8 cellular contexts compared by ENCODE assay signal in the genomic region with DNA sequence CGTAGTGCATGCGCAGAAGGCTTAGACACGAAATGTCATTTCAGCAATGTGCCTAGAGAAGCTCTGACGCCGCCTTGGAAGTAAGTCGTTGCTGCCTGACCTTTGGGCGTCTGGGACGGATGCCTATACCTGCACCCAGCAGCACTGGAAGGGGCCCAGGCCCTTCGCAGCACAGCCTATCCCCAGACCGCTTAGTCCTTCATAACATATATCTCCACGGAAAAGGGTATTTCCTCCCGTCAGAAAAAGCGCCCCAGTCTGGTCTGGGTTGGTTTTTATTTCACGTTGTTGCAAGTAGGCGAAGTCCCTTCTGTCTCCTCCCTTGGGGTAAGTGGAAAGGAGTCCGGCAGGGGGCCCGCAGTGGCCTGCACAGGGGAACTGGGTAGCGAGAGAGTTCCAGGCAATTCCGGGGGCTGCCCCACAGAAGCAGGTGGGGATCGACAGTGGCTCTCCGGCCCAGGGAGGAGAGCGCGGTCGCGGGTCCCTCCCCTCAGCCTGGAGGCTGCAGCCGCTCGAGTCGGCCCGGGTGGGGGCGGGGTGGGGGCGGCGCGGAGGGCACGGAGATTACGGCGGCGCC. TPM values are rescaled to one million over a fixed set of nuclear protein-coding genes. Genes with fewer than 3 reads are reported as not detected.
DNase-seq lines count a peak whose midpoint lies in the region; ATAC-seq and TF ChIP-seq lines count a peak whose summit lies in the region.

No MANE protein-coding gene starts in this region.

- peaks cover 68 to 91% (median 81%) of the 10 kb centered on the region in 11 experiments for H3K27me3 ChIP-seq in BLaER1 treated with 17β-estradiol and CSF1 and Interleukin-3, amounts not matched to agents 10 nM and 100 nM
- H3K27me3 ChIP-seq in neural cell (ENCODE audit: insufficient read depth, low read depth, low read length): peaks cover 50% of the 10 kb centered on the region

- no peaks in the 10 kb centered on the region for H3F3A ChIP-seq in neural cell (ENCODE audit: insufficient read depth, low read length, poor library complexity, severe bottlenecking)

- no peak for TF ChIP-seq RAD21 in neural cell (conservative IDR thresholded peaks at IDR 0.05)

- no peak overlapping the region for H2AFZ ChIP-seq in neural cell (ENCODE audit: low read depth, low read length)

- TF ChIP-seq CTCF in epithelial cell of proximal tubule (conservative IDR thresholded peaks at IDR 0.05; ENCODE audit: low read depth, low read length) (peak; percentile 8), neural cell (IDR thresholded peaks at IDR 0.05; ENCODE audit: poor library complexity, severe bottlenecking) (no peak), natural killer cell (IDR thresholded peaks at IDR 0.05) (no peak)

- H3K27ac Mint-ChIP-seq in natural killer cell: no peak overlapping the region

- peak overlapping the region; percentile 50 to 70 (median 60); a peak in 17 of 20 replicates for H3K4me3 ChIP-seq in BLaER1 treated with 17β-estradiol and CSF1 and Interleukin-3, amounts not matched to agents 10 nM and 100 nM
- H3K4me3 ChIP-seq in epithelial cell of proximal tubule (ENCODE audit: low read depth, low read length): peak overlapping the region; percentile 10
- peak overlapping the region; percentile 76 for H3K4me3 ChIP-seq in neural cell (ENCODE audit: low read length)

- H3K36me3 Mint-ChIP-seq in natural killer cell: no peaks in the 10 kb centered on the region

- DNase-seq in NCI-H1092 treated with DMSO at 0.1 percent for 48 hours (lab: John Stamatoyannopoulos, UW) (peak; percentile 49), epithelial cell of proximal tubule (ENCODE audit: low read depth) (no peak), natural killer cell (no peak), NCI-H187 (lab: John Stamatoyannopoulos, UW) (no peak)

- H3K27me3 Mint-ChIP-seq in natural killer cell (ENCODE audit: low read depth in 2 of 2): peaks cover 28 to 36% of the 10 kb centered on the region in 2 donors

- no peaks in the 10 kb centered on the region for H3K9me2 ChIP-seq in neural cell (ENCODE audit: insufficient read depth, low read length)

- H3K9me3 ChIP-seq in BLaER1 treated with 17β-estradiol and CSF1 and Interleukin-3, amounts not matched to agents 10 nM and 100 nM (replicated peaks in 1 of 11): peaks cover 0 to 6% (median 0%) of the 10 kb centered on the region in 11 experiments; a peak in 1 of 22 replicates
- no peaks in the 10 kb centered on the region for H3K9me3 ChIP-seq in neural cell (ENCODE audit: low read length)

- H4K20me1 ChIP-seq in BLaER1 treated with 17β-estradiol and CSF1 and Interleukin-3, amounts not matched to agents 10 nM and 100 nM: peaks cover 0 to 44% (median 26%) of the 10 kb centered on the region in 11 experiments; a peak in 19 of 22 replicates
- no peaks in the 10 kb centered on the region for H4K20me1 ChIP-seq in neural cell (ENCODE audit: insufficient read depth)

- H3K4me1 Mint-ChIP-seq in natural killer cell: no peaks in the 10 kb centered on the region

- peaks cover 16% of the 10 kb centered on the region for H3K79me2 ChIP-seq in neural cell (replicated peaks; ENCODE audit: insufficient read depth, low read length)

- no peaks in the 10 kb centered on the region for H3K36me3 ChIP-seq in BLaER1 treated with 17β-estradiol and CSF1 and Interleukin-3, amounts not matched to agents 10 nM and 100 nM
- no peaks in the 10 kb centered on the region for H3K36me3 ChIP-seq in neural cell (ENCODE audit: insufficient read depth, low read length)

- ATAC-seq in natural killer cell (no peak), GM21367 (IDR thresholded peaks at IDR 0.05; ENCODE audit: unreplicated experiment) (no peak), GM19328 (IDR thresholded peaks at IDR 0.05; ENCODE audit: unreplicated experiment) (no peak)

- no peak overlapping the region for H3K4me3 Mint-ChIP-seq in natural killer cell

- no peak overlapping the region for H3K9ac ChIP-seq in BLaER1 treated with 17β-estradiol and CSF1 and Interleukin-3, amounts not matched to agents 10 nM and 100 nM
- peak overlapping the region; percentile 38 for H3K9ac ChIP-seq in neural cell (ENCODE audit: low read length)

- H3K27ac ChIP-seq in BLaER1 treated with 17β-estradiol and CSF1 and Interleukin-3, amounts not matched to agents 10 nM and 100 nM: no peak overlapping the region
- no peak overlapping the region for H3K27ac ChIP-seq in neural cell (ENCODE audit: low read length)

- H3K4me1 ChIP-seq in BLaER1 treated with 17β-estradiol and CSF1 and Interleukin-3, amounts not matched to agents 10 nM and 100 nM: peaks cover 17 to 25% (median 19%) of the 10 kb centered on the region in 10 experiments

- TF ChIP-seq EP300 in neural cell (conservative IDR thresholded peaks at IDR 0.05; ENCODE audit: poor library complexity, severe bottlenecking): no peak

- H3K4me2 ChIP-seq in BLaER1 treated with 17β-estradiol and CSF1 and Interleukin-3, amounts not matched to agents 10 nM and 100 nM: peak overlapping the region; percentile 88 to 100 (median 95)
- H3K4me2 ChIP-seq in neural cell (ENCODE audit: low read length): peak overlapping the region; percentile 48

- intact Hi-C loops in natural killer cell (cut with micrococcal nuclease): no loop called here

- no peaks in the 10 kb centered on the region for H3K9me3 Mint-ChIP-seq in natural killer cell

TF ChIP-seq in neural cell, 6 proteins besides CTCF, POLR2A, EP300 and RAD21:
- no peak for TF ChIP-seq EZH2 (IDR thresholded peaks at IDR 0.05; ENCODE audit: borderline replicate concordance, insufficient read depth, low read length, poor library complexity, severe bottlenecking)
- no peak for TF ChIP-seq POLR2AphosphoS5 (IDR thresholded peaks at IDR 0.05)
- TF ChIP-seq TAF1 (IDR thresholded peaks at IDR 0.05; ENCODE audit: low read depth): no peak
- no peak for TF ChIP-seq SMC3 (conservative IDR thresholded peaks at IDR 0.05; ENCODE audit: poor library complexity)
- TF ChIP-seq REST (IDR thresholded peaks at IDR 0.05; ENCODE audit: borderline replicate concordance): no peak
- no peak for TF ChIP-seq MXI1 (conservative IDR thresholded peaks at IDR 0.05; ENCODE audit: poor library complexity, severe bottlenecking)

RNA-seq across cellular contexts. Expression of gene EYA4, which starts 0.6 kb away (rescaled TPM):
- total RNA-seq in epithelial cell of proximal tubule (0.07 TPM in 1 of 2 replicates, not detected in the other), natural killer cell (not detected)
- polyA plus RNA-seq in neural cell: 2.6 and 2.9 TPM in 2 replicates
- 4.4 and 7.9 TPM in 2 replicates for polyA minus RNA-seq in neural cell

Comparison
In these comparisons a context has a peak if more than half of its experiments do, and no peak if none do; other contexts are left out.
1. H3K4me3 ChIP-seq: peak in every context shown above with its lines; median percentile 76 in neural cell; 60 in BLaER1 treated with 17β-estradiol and CSF1 and Interleukin-3, amounts not matched to agents 10 nM and 100 nM; 10 in epithelial cell of proximal tubule.